In the genomic region with DNA sequence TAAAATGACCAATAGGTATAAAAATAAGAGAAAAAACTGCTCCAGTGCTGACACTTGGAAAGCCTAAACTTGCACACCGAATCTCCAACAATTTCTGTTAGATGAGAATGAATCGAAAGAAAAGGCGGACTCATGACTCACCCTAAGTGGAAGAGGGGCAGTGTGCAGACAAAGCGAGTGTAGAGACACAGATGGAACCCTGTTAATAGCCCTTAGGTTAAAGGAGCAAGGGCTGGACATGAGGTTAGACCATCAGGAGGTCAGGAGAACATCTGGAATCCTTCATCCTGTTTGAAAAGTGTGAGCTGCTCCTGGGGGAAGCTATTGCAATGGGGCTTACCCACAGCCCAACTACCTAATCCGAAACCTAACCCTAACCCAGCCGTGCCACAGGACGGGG, we compare ENCODE assay signal across 21 cellular contexts.
"Had no signal": no experiment of that assay in that cellular context is flagged by ENCODE, and none has a peak within 500 bp of the region (broad histone marks: within the 10 kb centered on the region; RNA-seq: fewer than 3 reads in every experiment).

No MANE protein-coding gene starts in this region.

- DNase-seq: activated CD4-positive, alpha-beta memory T cell treated with anti-CD3 and anti-CD28 coated beads, Interleukin-2, amount 10 ng/mL, durations not matched to agents 7 days and 5 days; activated CD4-positive, alpha-beta T cell treated with anti-CD3 and anti-CD28 coated beads for 36 hours; activated naive CD4-positive, alpha-beta T cell treated with anti-CD3 and anti-CD28 coated beads, Interleukin-2, amount 50 U/mL, for 16 hours; activated T-cell treated with anti-CD3 and anti-CD28 coated beads, Interleukin-2, amount 50 U/mL, for 24 hours; dorsolateral prefrontal cortex; erythroblast; islet precursor cell; mammary epithelial cell; retina; stimulated activated CD4-positive, alpha-beta T cell treated with anti-CD3 and anti-CD28 coated beads, Interleukin-15, amount 100 ng/mL, for 24 hours; stimulated activated CD4-positive, alpha-beta T cell treated with anti-CD3 and anti-CD28 coated beads, Interleukin-4, amount 100 ng/mL, for 1 hour; stimulated activated naive CD4-positive, alpha-beta T cell treated with Interleukin-2 at 50 U/mL for 16 hours; substantia nigra; T-helper 17 cell; trophoblast cell; WERI-Rb-1 had no signal

- H3K9me3 Mint-ChIP-seq: activated CD4-positive, alpha-beta memory T cell treated with anti-CD3 and anti-CD28 coated beads, Interleukin-2, amount 10 ng/mL, durations not matched to agents 7 days and 5 days; natural killer cell treated with Interleukin-12 subunit alpha and Interleukin-12 subunit beta and Interleukin-15 and Interleukin-18, amount 100 ng/mL, for 72 hours had no signal

- H3K27me3 Mint-ChIP-seq: activated CD4-positive, alpha-beta memory T cell treated with anti-CD3 and anti-CD28 coated beads, Interleukin-2, amount 10 ng/mL, durations not matched to agents 7 days and 5 days; activated T-cell treated with anti-CD3 and anti-CD28 coated beads, Interleukin-2, amount 50 U/mL, for 24 hours; T-helper 17 cell had no signal

- H3K27me3 ChIP-seq: cardiac muscle cell, gastroesophageal sphincter had no signal

- ATAC-seq: activated CD4-positive, alpha-beta T cell treated with anti-CD3 and anti-CD28 coated beads for 36 hours; gastroesophageal sphincter; left lobe of liver; natural killer cell treated with Interleukin-12 subunit alpha and Interleukin-12 subunit beta and Interleukin-15 and Interleukin-18, amount 100 ng/mL, for 72 hours; T-helper 17 cell had no signal

- H3K36me3 ChIP-seq: cardiac muscle cell, gastroesophageal sphincter, WERI-Rb-1 had no signal

- H3K9me3 ChIP-seq: gastroesophageal sphincter had no signal

- H3K27ac ChIP-seq: cardiac muscle cell, dorsolateral prefrontal cortex, gastroesophageal sphincter, WERI-Rb-1 had no signal

- H3K27ac Mint-ChIP-seq: activated CD4-positive, alpha-beta memory T cell treated with anti-CD3 and anti-CD28 coated beads, Interleukin-2, amount 10 ng/mL, durations not matched to agents 7 days and 5 days; activated CD4-positive, alpha-beta T cell treated with anti-CD3 and anti-CD28 coated beads for 36 hours; activated T-cell treated with anti-CD3 and anti-CD28 coated beads, Interleukin-2, amount 50 U/mL, for 24 hours; natural killer cell treated with Interleukin-12 subunit alpha and Interleukin-12 subunit beta and Interleukin-15 and Interleukin-18, amount 100 ng/mL, for 72 hours; T-helper 17 cell had no signal

- H3K4me1 Mint-ChIP-seq: activated CD4-positive, alpha-beta memory T cell treated with anti-CD3 and anti-CD28 coated beads, Interleukin-2, amount 10 ng/mL, durations not matched to agents 7 days and 5 days; activated CD4-positive, alpha-beta T cell treated with anti-CD3 and anti-CD28 coated beads for 36 hours; T-helper 17 cell had no signal

- H3K4me3 Mint-ChIP-seq: activated CD4-positive, alpha-beta memory T cell treated with anti-CD3 and anti-CD28 coated beads, Interleukin-2, amount 10 ng/mL, durations not matched to agents 7 days and 5 days; activated CD4-positive, alpha-beta T cell treated with anti-CD3 and anti-CD28 coated beads for 36 hours; activated T-cell treated with anti-CD3 and anti-CD28 coated beads, Interleukin-2, amount 50 U/mL, for 24 hours; natural killer cell treated with Interleukin-12 subunit alpha and Interleukin-12 subunit beta and Interleukin-15 and Interleukin-18, amount 100 ng/mL, for 72 hours; T-helper 17 cell had no signal

- H3K4me3 ChIP-seq: cardiac muscle cell, dorsolateral prefrontal cortex, gastroesophageal sphincter, skin epidermis had no signal

- H3K36me3 Mint-ChIP-seq: natural killer cell treated with Interleukin-12 subunit alpha and Interleukin-12 subunit beta and Interleukin-15 and Interleukin-18, amount 100 ng/mL, for 72 hours had no signal
